8 cellular contexts compared by ENCODE assay signal in the genomic region with DNA sequence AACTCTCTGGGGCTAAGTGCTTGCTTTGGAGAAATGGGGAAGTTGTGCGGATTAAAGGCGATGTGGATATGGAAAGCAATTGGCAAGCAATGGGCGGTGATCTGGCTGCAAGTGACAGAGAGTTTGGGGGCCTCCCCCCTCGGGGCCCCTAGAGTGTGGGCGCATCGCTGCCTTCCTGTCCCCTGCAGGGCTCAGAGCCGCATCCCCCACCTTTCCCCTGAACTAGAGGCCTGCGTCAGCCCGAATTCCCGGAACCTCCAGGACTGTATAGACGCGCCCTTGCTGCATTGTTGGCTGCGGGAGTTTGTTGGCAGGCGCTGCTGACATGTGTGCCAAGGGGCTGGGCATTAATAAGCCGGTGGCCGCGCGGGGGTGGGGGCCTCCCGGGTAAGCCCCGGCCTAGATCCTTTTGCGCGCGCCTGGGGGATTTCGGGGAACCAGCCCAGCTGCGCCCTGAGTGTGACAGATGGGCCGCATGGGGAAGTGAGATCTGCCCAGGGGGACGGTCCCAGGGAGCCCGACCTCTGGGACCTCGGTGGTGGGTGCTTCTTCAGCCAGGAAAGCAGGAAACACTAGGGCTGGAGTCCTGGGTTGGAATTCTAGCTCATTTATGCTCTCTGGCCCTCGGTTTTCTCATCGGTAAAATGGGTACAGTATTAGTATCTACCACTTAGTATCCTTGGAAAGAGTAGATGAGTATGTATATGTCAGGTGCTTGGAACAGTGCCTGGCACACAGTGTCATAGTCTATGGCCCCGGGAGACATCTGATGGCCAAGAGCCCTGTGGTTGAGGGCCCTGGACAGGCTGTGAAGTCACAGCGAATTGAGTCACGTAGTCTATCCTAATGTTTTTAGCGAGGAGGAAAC. TPM values are rescaled to one million over a fixed set of nuclear protein-coding genes. Genes with fewer than 3 reads are reported as not detected.
A peak's percentile ranks its signal among the peaks of the same experiment; 100 is the strongest.
DNase-seq lines count a peak whose midpoint lies in the region; ATAC-seq, FAIRE-seq and TF ChIP-seq lines count a peak whose summit lies in the region.

No MANE protein-coding gene starts in this region.

- H3K4me1 ChIP-seq in RWPE2 (ENCODE audit: insufficient read depth, poor library complexity, severe bottlenecking) (no peaks in the 10 kb centered on the region), gastroesophageal sphincter (peaks cover 0 to 60% (median 6%) of the 10 kb centered on the region in 3 donors), tibial artery (peaks cover 0 to 56% (median 42%) of the 10 kb centered on the region in 4 donors)

- peak overlapping the region; percentile 70 for H3K27ac ChIP-seq in RWPE2 (ENCODE audit: poor library complexity, severe bottlenecking)
- peak overlapping the region; percentile 75 to 94 (median 92) for H3K27ac ChIP-seq in gastroesophageal sphincter
- H3K27ac ChIP-seq in tibial artery: peak overlapping the region; percentile 87 to 89

- H3K9me3 ChIP-seq in RWPE2 (ENCODE audit: severe bottlenecking) (no peaks in the 10 kb centered on the region), gastroesophageal sphincter (no peaks in the 10 kb centered on the region), tibial artery (no peaks in the 10 kb centered on the region)

- H3K4me1 Mint-ChIP-seq in activated naive CD4-positive, alpha-beta T cell treated with anti-CD3 and anti-CD28 coated beads, Interleukin-2, amount 10 ng/mL, durations not matched to agents 7 days and 5 days: peaks cover 54% of the 10 kb centered on the region

- H3K9me3 Mint-ChIP-seq in activated naive CD4-positive, alpha-beta T cell treated with anti-CD3 and anti-CD28 coated beads, Interleukin-2, amount 10 ng/mL, durations not matched to agents 7 days and 5 days: peaks cover 3% of the 10 kb centered on the region

- 7% methylated on average over 5 to 12 of the region's 35 CpGs for WGBS in gastroesophageal sphincter (ENCODE audit: low coverage in 1 of 2), 2 donors

- H3K4me3 ChIP-seq in RWPE2 (ENCODE audit: severe bottlenecking) (peak overlapping the region; percentile 82), gastroesophageal sphincter (peak overlapping the region; percentile 91 to 94), tibial artery (peak overlapping the region; percentile 90 to 95)

- peaks cover 18% of the 10 kb centered on the region for H3K36me3 Mint-ChIP-seq in activated naive CD4-positive, alpha-beta T cell treated with anti-CD3 and anti-CD28 coated beads, Interleukin-2, amount 10 ng/mL, durations not matched to agents 7 days and 5 days

- peak; percentile 53 for FAIRE-seq in GM19239 (lab: Jason Lieb, UNC)

- ATAC-seq in RWPE2 (ENCODE audit: low read depth) (peak; percentile 16; the same call in 2 of the 3 replicates), gastroesophageal sphincter (peak; percentile 51)

- peak overlapping the region; percentile 95 for H3K4me3 Mint-ChIP-seq in activated naive CD4-positive, alpha-beta T cell treated with anti-CD3 and anti-CD28 coated beads, Interleukin-2, amount 10 ng/mL, durations not matched to agents 7 days and 5 days

- peak; percentile 64 to 68 for DNase-seq in AML-193 (lab: John Stamatoyannopoulos, UW)
- no peak for DNase-seq in GM19239 (ENCODE audit: insufficient read length, low spot score)
- peak; percentile 44 for DNase-seq in HT1080 (ENCODE audit: low read depth)
- DNase-seq in RWPE2 (ENCODE audit: low spot score): no peak
- peak; percentile 57 for DNase-seq in activated naive CD4-positive, alpha-beta T cell treated with anti-CD3 and anti-CD28 coated beads, Interleukin-2, amount 10 ng/mL, durations not matched to agents 7 days and 5 days
- DNase-seq in nucleus accumbens (lab: John Stamatoyannopoulos, UW): peak in 51 of 56 donors; percentile 11 to 84 (median 49)
- peak; percentile 87 to 93 for DNase-seq in tibial artery

- H3K27me3 Mint-ChIP-seq in activated naive CD4-positive, alpha-beta T cell treated with anti-CD3 and anti-CD28 coated beads, Interleukin-2, amount 10 ng/mL, durations not matched to agents 7 days and 5 days: no peaks in the 10 kb centered on the region

- TF ChIP-seq CTCF in RWPE2 (IDR thresholded peaks at IDR 0.05; ENCODE audit: poor library complexity, severe bottlenecking) (no peak), gastroesophageal sphincter (IDR thresholded peaks at IDR 0.05) (no peak), tibial artery (IDR thresholded peaks at IDR 0.05) (peak in 1 of 2 experiments; percentile 1)

- intact Hi-C loops in tibial artery (cut with DNase I; ENCODE audit: low total_unique reads): loop anchor here (2.0 kb wide), 1 partner anchor 14 kb away; no protein-coding TSS in a partner anchor

- H3K27ac Mint-ChIP-seq in activated naive CD4-positive, alpha-beta T cell treated with anti-CD3 and anti-CD28 coated beads, Interleukin-2, amount 10 ng/mL, durations not matched to agents 7 days and 5 days: peak overlapping the region; percentile 76

- CTCF ChIA-PET in activated naive CD4-positive, alpha-beta T cell treated with anti-CD3 and anti-CD28 coated beads, Interleukin-2, amount 10 ng/mL, durations not matched to agents 7 days and 5 days (lab: Charles Lee): interaction anchor here (0.6 to 8.6 kb wide), 8 partner anchors 8 to 647 kb away, joined by 3 to 64 read pairs (median 4); partner anchors contain the start of gene POLR3E

- no peak for TF ChIP-seq POLR2A in gastroesophageal sphincter (IDR thresholded peaks at IDR 0.05)

- H3K36me3 ChIP-seq in RWPE2 (ENCODE audit: low read depth): no peaks in the 10 kb centered on the region
- H3K36me3 ChIP-seq in gastroesophageal sphincter: peaks cover 0 to under 1% of the 10 kb centered on the region in 2 donors
- H3K36me3 ChIP-seq in tibial artery: no peaks in the 10 kb centered on the region

- TF ChIP-seq EP300 in gastroesophageal sphincter (IDR thresholded peaks at IDR 0.05): no peak

- H3K27me3 ChIP-seq in RWPE2 (ENCODE audit: insufficient read depth, poor library complexity, severe bottlenecking): no peaks in the 10 kb centered on the region
- no peaks in the 10 kb centered on the region for H3K27me3 ChIP-seq in gastroesophageal sphincter
- H3K27me3 ChIP-seq in tibial artery: no peaks in the 10 kb centered on the region

RNA-seq across cellular contexts. Expression of gene EEF2K, which starts 1.0 kb away (rescaled TPM):
- total RNA-seq in HT1080 (2014; rRNA removed; shearing (Covaris generic)): 22.8 and 23.6 TPM in 2 replicates
- polyA plus RNA-seq in HT1080 (2015; cell fraction: cytosol; rRNA removed): 12.5 and 14.7 TPM in 2 replicates
- polyA plus RNA-seq in HT1080 (2015; cell fraction: nucleus; rRNA removed): 26.7 and 28.0 TPM in 2 replicates
- total RNA-seq in gastroesophageal sphincter: 10 to 100 TPM; 31.3 to 38.9 (median 34.8) TPM

RNA-seq across cellular contexts. Expression of gene SDR42E2, which starts 44.8 kb away (rescaled TPM):
- total RNA-seq in HT1080 (2014; rRNA removed; shearing (Covaris generic)): not detected in 2 replicates
- polyA plus RNA-seq in HT1080 (2015; cell fraction: cytosol; rRNA removed): not detected in 2 replicates
- polyA plus RNA-seq in HT1080 (2015; cell fraction: nucleus; rRNA removed): not detected in 2 replicates
- total RNA-seq in gastroesophageal sphincter: not detected

Comparison
In these comparisons a context has a peak if more than half of its experiments do, and no peak if none do; other contexts are left out.
1. DNase-seq: peak in AML-193 (2 of 2), HT1080 (single experiment), activated naive CD4-positive, alpha-beta T cell treated with anti-CD3 and anti-CD28 coated beads, Interleukin-2, amount 10 ng/mL, durations not matched to agents 7 days and 5 days (single experiment), nucleus accumbens (51 of 56) and tibial artery (2 of 2); none in GM19239 (single experiment) and RWPE2 (single experiment).
2. Peak in every context shown above with its lines, with median percentiles within 50 percentile points of each other: H3K27ac ChIP-seq and H3K4me3 ChIP-seq.